In genomic region chr20:48632825-48633619, GRCh38 we compare ENCODE assay signal across 29 cellular contexts.
DNase-seq lines count a peak whose midpoint lies in the region; FAIRE-seq and TF ChIP-seq lines count a peak whose summit lies in the region.
"Had no signal": no experiment of that assay in that cellular context is flagged by ENCODE, and none has a peak within 500 bp of the region (broad histone marks: within the 10 kb centered on the region; RNA-seq: fewer than 3 reads in every experiment).

No MANE protein-coding gene starts in this region.

- H2BK12ac ChIP-seq in trophoblast cell (ENCODE audit: low read length): no peak overlapping the region

- WGBS in trophoblast cell (ENCODE audit: extremely low coverage, insufficient coverage, insufficient read length): no CpG with 5 or more reads among the region's 12 CpGs

- no peak overlapping the region for H2AK5ac ChIP-seq in trophoblast cell (ENCODE audit: low read length)

- H2AFZ ChIP-seq in trophoblast cell (ENCODE audit: insufficient read depth, low read length, poor library complexity): no peak overlapping the region

- no peak for DNase-seq in A673 (ENCODE audit: low spot score)
- DNase-seq in CD4-positive, alpha-beta memory T cell: no peak
- DNase-seq in nephron progenitor cell: no peak
- no peak for DNase-seq in urothelium cell line (ENCODE audit: low spot score)
- no peak for DNase-seq in activated CD4-positive, alpha-beta memory T cell treated with anti-CD3 and anti-CD28 coated beads for 36 hours
- no peak for DNase-seq in trophoblast cell
- DNase-seq in DMS153 treated with DMSO at 0.1 percent for 48 hours (lab: John Stamatoyannopoulos, UW; ENCODE audit: unreplicated experiment): no peak
- DNase-seq: ACHN; activated CD4-positive, alpha-beta T cell treated with anti-CD3 and anti-CD28 coated beads, Interleukin-2, amount 50 U/mL, for 48 hours; activated CD8-positive, alpha-beta memory T cell treated with anti-CD3 and anti-CD28 coated beads, Interleukin-2, amount 50 U/mL, for 48 hours; activated effector memory CD4-positive, alpha-beta T cell treated with Interleukin-2 at 50 U/mL for 16 hours; activated naive CD8-positive, alpha-beta T cell treated with anti-CD3 and anti-CD28 coated beads, Interleukin-2, amount 10 ng/mL, durations not matched to agents 7 days and 5 days; C1 segment of cervical spinal cord; naive thymus-derived CD4-positive, alpha-beta T cell; NCI-H2029; NCI-H526; OCI-M1; pancreas; retina; small intestine; stimulated activated CD4-positive, alpha-beta T cell treated with anti-CD3 and anti-CD28 coated beads, Interleukin-1b, Interleukin-23, amount 100 ng/mL, for 48 hours; stomach had no signal

- no peak overlapping the region for H3K4me3 ChIP-seq in A673 (ENCODE audit: low read depth, low read length, poor library complexity, severe bottlenecking)
- H3K4me3 ChIP-seq in CD4-positive, alpha-beta memory T cell (ENCODE audit: low read length in 2 of 2): no peak overlapping the region
- no peak overlapping the region for H3K4me3 ChIP-seq in trophoblast cell (ENCODE audit: low read depth, low read length)
- H3K4me3 ChIP-seq: pancreas, stomach, vagina had no signal

- no TSS peak for BruUV-seq in A673 (replicated peaks; lab: Mats Ljungman, UMichigan)

- H2BK120ac ChIP-seq in trophoblast cell (ENCODE audit: insufficient read depth, low read length, poor library complexity): no peak overlapping the region

- H4K8ac ChIP-seq in trophoblast cell (ENCODE audit: low read depth, low read length): no peak overlapping the region

- H3K27me3 Mint-ChIP-seq in CD4-positive, alpha-beta memory T cell: no peaks in the 10 kb centered on the region
- H3K27me3 Mint-ChIP-seq in brain: no peaks in the 10 kb centered on the region
- no peaks in the 10 kb centered on the region for H3K27me3 Mint-ChIP-seq in nephron progenitor cell (ENCODE audit: low read depth, poor library complexity)
- no peaks in the 10 kb centered on the region for H3K27me3 Mint-ChIP-seq in activated CD4-positive, alpha-beta memory T cell treated with anti-CD3 and anti-CD28 coated beads for 36 hours
- H3K27me3 Mint-ChIP-seq: activated naive CD8-positive, alpha-beta T cell treated with anti-CD3 and anti-CD28 coated beads, Interleukin-2, amount 10 ng/mL, durations not matched to agents 7 days and 5 days; naive thymus-derived CD4-positive, alpha-beta T cell had no signal

- H4K91ac ChIP-seq in trophoblast cell (ENCODE audit: low read depth, low read length): no peak overlapping the region

- peaks cover 40 to 68% of the 10 kb centered on the region in 2 donors for H3K36me3 Mint-ChIP-seq in CD4-positive, alpha-beta memory T cell
- peaks cover 12% of the 10 kb centered on the region for H3K36me3 Mint-ChIP-seq in brain
- peaks cover 10% of the 10 kb centered on the region for H3K36me3 Mint-ChIP-seq in nephron progenitor cell (ENCODE audit: low read depth)
- H3K36me3 Mint-ChIP-seq in activated CD4-positive, alpha-beta memory T cell treated with anti-CD3 and anti-CD28 coated beads for 36 hours: peaks cover 31% of the 10 kb centered on the region
- H3K36me3 Mint-ChIP-seq: mesothelial cell of epicardium had no signal

- H3K4me3 Mint-ChIP-seq in CD4-positive, alpha-beta memory T cell: no peak overlapping the region
- H3K4me3 Mint-ChIP-seq in brain: no peak overlapping the region
- H3K4me3 Mint-ChIP-seq in nephron progenitor cell: no peak overlapping the region
- H3K4me3 Mint-ChIP-seq in activated CD4-positive, alpha-beta memory T cell treated with anti-CD3 and anti-CD28 coated beads for 36 hours: no peak overlapping the region
- H3K4me3 Mint-ChIP-seq: activated naive CD8-positive, alpha-beta T cell treated with anti-CD3 and anti-CD28 coated beads, Interleukin-2, amount 10 ng/mL, durations not matched to agents 7 days and 5 days; mesothelial cell of epicardium; naive thymus-derived CD4-positive, alpha-beta T cell; T-helper 1 cell treated with Interleukin-12 subunit alpha and Interleukin-12 subunit beta and Interleukin-4 antibody, amounts not matched to agents 30 μg/mL and 1 μg/mL, for 36 hours had no signal

- peaks cover 0 to 7% (median under 1%) of the 10 kb centered on the region in 4 donors for H3K4me1 Mint-ChIP-seq in CD4-positive, alpha-beta memory T cell
- H3K4me1 Mint-ChIP-seq in brain (peaks cover 5% of the 10 kb centered on the region), nephron progenitor cell (peaks cover 10% of the 10 kb centered on the region)
- H3K4me1 Mint-ChIP-seq in activated CD4-positive, alpha-beta memory T cell treated with anti-CD3 and anti-CD28 coated beads for 36 hours (ENCODE audit: low read depth): peaks cover 5% of the 10 kb centered on the region
- H3K4me1 Mint-ChIP-seq: mesothelial cell of epicardium had no signal

- peaks cover 97% of the 10 kb centered on the region for H3K36me3 ChIP-seq in A673 (ENCODE audit: insufficient read depth, low read length, poor library complexity, severe bottlenecking)
- H3K36me3 ChIP-seq in CD4-positive, alpha-beta memory T cell (ENCODE audit: insufficient read depth, low read length): peaks cover 80% of the 10 kb centered on the region
- no peaks in the 10 kb centered on the region for H3K36me3 ChIP-seq in trophoblast cell (ENCODE audit: control insufficient read depth in 1 of 2, insufficient read depth in 2 of 2, low read length in 2 of 2)
- H3K36me3 ChIP-seq: pancreas had no signal

- no peak overlapping the region for H4K12ac ChIP-seq in trophoblast cell (ENCODE audit: low read depth, low read length)

- CTCF ChIA-PET in A673 (lab: Charles Lee): no interaction called here
- CTCF ChIA-PET in CD4-positive, alpha-beta memory T cell (lab: Charles Lee; ENCODE audit: partially characterized antibody): interaction anchor here (1.2 to 1.6 kb wide), 2 partner anchors 12 to 272 kb away, joined by 4 to 7 read pairs; no protein-coding TSS in a partner anchor
- CTCF ChIA-PET in activated CD4-positive, alpha-beta memory T cell treated with anti-CD3 and anti-CD28 coated beads for 36 hours (lab: Charles Lee): interaction anchor here (1.0 to 1.6 kb wide), 2 partner anchors 13 to 25 kb away, joined by 3 to 6 read pairs; no protein-coding TSS in a partner anchor

- H3K27ac ChIP-seq in A673 (ENCODE audit: low read depth, low read length, poor library complexity, severe bottlenecking) (peak overlapping the region; percentile 26), trophoblast cell (ENCODE audit: low read depth, low read length) (no peak overlapping the region)
- H3K27ac ChIP-seq in CD4-positive, alpha-beta memory T cell (ENCODE audit: low read depth, low read length): no peak overlapping the region
- H3K27ac ChIP-seq: pancreas, RWPE1, stomach, vagina had no signal

- intact Hi-C loops in A673 (cut with micrococcal nuclease; ENCODE audit: unreplicated experiment): loop anchor here (5.0 kb wide), 1 partner anchor 274 kb away; no protein-coding TSS in a partner anchor
- intact Hi-C loops in CD4-positive, alpha-beta memory T cell (cut with micrococcal nuclease): no loop called here
- intact Hi-C loops in activated CD4-positive, alpha-beta memory T cell treated with anti-CD3 and anti-CD28 coated beads for 36 hours (cut with micrococcal nuclease): no loop called here

- H3K23ac ChIP-seq in trophoblast cell (ENCODE audit: low read length): no peak overlapping the region

- H3K18ac ChIP-seq in trophoblast cell (ENCODE audit: low read length): no peak overlapping the region

- H3K4me1 ChIP-seq in A673 (ENCODE audit: insufficient read depth, low read length, poor library complexity, severe bottlenecking) (peaks cover 3% of the 10 kb centered on the region), trophoblast cell (ENCODE audit: control insufficient read depth in 1 of 2, insufficient read depth in 2 of 2, low read length in 2 of 2) (no peaks in the 10 kb centered on the region)
- no peaks in the 10 kb centered on the region for H3K4me1 ChIP-seq in CD4-positive, alpha-beta memory T cell (ENCODE audit: insufficient read depth, low read length)
- H3K4me1 ChIP-seq: pancreas, stomach, vagina had no signal

- no peak overlapping the region for H3K9ac ChIP-seq in trophoblast cell (ENCODE audit: low read length)

- no peaks in the 10 kb centered on the region for H3K27me3 ChIP-seq in A673 (replicated peaks; ENCODE audit: insufficient read depth, low read depth, low read length, poor library complexity)
- no peaks in the 10 kb centered on the region for H3K27me3 ChIP-seq in CD4-positive, alpha-beta memory T cell (ENCODE audit: insufficient read depth, low read length)
- H3K27me3 ChIP-seq in trophoblast cell (ENCODE audit: insufficient read depth, low read length): no peaks in the 10 kb centered on the region
- H3K27me3 ChIP-seq: pancreas, stomach, vagina had no signal

- peaks cover 0 to 2% (median 0%) of the 10 kb centered on the region in 8 donors for H3K9me3 Mint-ChIP-seq in CD4-positive, alpha-beta memory T cell
- H3K9me3 Mint-ChIP-seq in brain (peaks cover 0 to 8% (median 0%) of the 10 kb centered on the region in 5 experiments), nephron progenitor cell (no peaks in the 10 kb centered on the region)
- no peaks in the 10 kb centered on the region for H3K9me3 Mint-ChIP-seq in activated CD4-positive, alpha-beta memory T cell treated with anti-CD3 and anti-CD28 coated beads for 36 hours
- H3K9me3 Mint-ChIP-seq: activated naive CD8-positive, alpha-beta T cell treated with anti-CD3 and anti-CD28 coated beads, Interleukin-2, amount 10 ng/mL, durations not matched to agents 7 days and 5 days; mesothelial cell of epicardium; naive thymus-derived CD4-positive, alpha-beta T cell; T-helper 1 cell treated with Interleukin-12 subunit alpha and Interleukin-12 subunit beta and Interleukin-4 antibody, amounts not matched to agents 30 μg/mL and 1 μg/mL, for 36 hours had no signal

- no peak overlapping the region for H3K4me2 ChIP-seq in trophoblast cell (ENCODE audit: low read length)

- no peaks in the 10 kb centered on the region for H3K79me2 ChIP-seq in trophoblast cell (ENCODE audit: control insufficient read depth, insufficient read depth, low read length, poor library complexity)

- FAIRE-seq in urothelium cell line (lab: Jason Lieb, UNC): no peak
- FAIRE-seq: astrocyte, keratinocyte, pancreas, small intestine had no signal

- H3K27ac Mint-ChIP-seq in CD4-positive, alpha-beta memory T cell: peak overlapping the region in 6 of 7 donors; percentile 52 to 87 (median 71)
- H3K27ac Mint-ChIP-seq in brain: peak overlapping the region in 3 of 5 experiments; percentile 26 to 89 (median 34)
- H3K27ac Mint-ChIP-seq in nephron progenitor cell: peak overlapping the region; percentile 94
- no peak overlapping the region for H3K27ac Mint-ChIP-seq in activated CD4-positive, alpha-beta memory T cell treated with anti-CD3 and anti-CD28 coated beads for 36 hours
- H3K27ac Mint-ChIP-seq: mesothelial cell of epicardium; T-helper 1 cell treated with Interleukin-12 subunit alpha and Interleukin-12 subunit beta and Interleukin-4 antibody, amounts not matched to agents 30 μg/mL and 1 μg/mL, for 36 hours had no signal

- no peak overlapping the region for H3K14ac ChIP-seq in trophoblast cell (ENCODE audit: low read length)

- H3K4ac ChIP-seq in trophoblast cell (ENCODE audit: low read depth, low read length): no peak overlapping the region

- TF ChIP-seq CTCF in A673 (conservative IDR thresholded peaks at IDR 0.05; ENCODE audit: low read depth, low read length) (no peak), brain (conservative IDR thresholded peaks at IDR 0.05) (no peak), nephron progenitor cell (IDR thresholded peaks at IDR 0.05) (no peak)

- no peak overlapping the region for H2BK5ac ChIP-seq in trophoblast cell (ENCODE audit: low read depth, low read length, poor library complexity)

- POLR2A ChIA-PET in A673 (lab: Charles Lee; ENCODE audit: low non-redundant PET): no interaction called here
- POLR2A ChIA-PET in CD4-positive, alpha-beta memory T cell (lab: Charles Lee; ENCODE audit: partially characterized antibody): no interaction called here
- POLR2A ChIA-PET in activated CD4-positive, alpha-beta memory T cell treated with anti-CD3 and anti-CD28 coated beads for 36 hours (lab: Charles Lee): no interaction called here

- H3K9me3 ChIP-seq in A673 (ENCODE audit: low read depth, low read length, poor library complexity, severe bottlenecking): no peaks in the 10 kb centered on the region
- no peaks in the 10 kb centered on the region for H3K9me3 ChIP-seq in CD4-positive, alpha-beta memory T cell (ENCODE audit: control insufficient read depth in 1 of 2, low read length in 2 of 2)
- H3K9me3 ChIP-seq in trophoblast cell (ENCODE audit: insufficient read depth, low read depth, low read length): peaks cover 4% of the 10 kb centered on the region
- H3K9me3 ChIP-seq: pancreas, stomach, vagina had no signal

- no peaks in the 10 kb centered on the region for H3K79me1 ChIP-seq in trophoblast cell (ENCODE audit: low read length)
